9 cellular contexts compared by ENCODE assay signal in the genomic region with DNA sequence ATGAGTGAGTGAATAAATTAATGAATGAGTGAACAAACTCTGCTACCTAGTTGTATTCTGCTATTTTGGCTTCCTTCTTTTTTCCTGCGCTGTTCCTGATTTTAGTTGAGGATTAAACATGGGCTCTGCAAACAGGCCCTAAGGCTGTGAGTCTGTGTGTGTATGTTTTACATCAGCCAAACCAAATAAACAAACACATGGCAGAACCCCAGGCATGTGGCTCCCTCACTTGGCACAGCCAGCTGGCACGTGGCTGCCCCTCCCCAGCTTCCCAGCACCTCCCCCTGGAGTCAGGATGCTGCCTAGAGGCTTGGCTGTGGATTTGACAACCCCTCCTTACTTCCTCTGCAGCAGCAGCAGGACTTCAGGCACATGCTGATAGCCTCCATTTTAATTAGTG.
DNase-seq lines count a peak whose midpoint lies in the region; ATAC-seq, FAIRE-seq and TF ChIP-seq lines count a peak whose summit lies in the region.
"Had no signal": no experiment of that assay in that cellular context is flagged by ENCODE, and none has a peak within 500 bp of the region (broad histone marks: within the 10 kb centered on the region; RNA-seq: fewer than 3 reads in every experiment).

No MANE protein-coding gene starts in this region.

- CTCF ChIA-PET in Calu3 (lab: Charles Lee) = no interaction called here

- H3K27me3 Mint-ChIP-seq in Calu3 (ENCODE audit: unreplicated experiment) = no peaks in the 10 kb centered on the region
- H3K27me3 Mint-ChIP-seq in chondrocyte (ENCODE audit: low read depth) = no peaks in the 10 kb centered on the region

- FAIRE-seq in H54 (lab: Jason Lieb, UNC) = no peak
- FAIRE-seq: G401.6 had no signal

- TF ChIP-seq CTCF in Calu3 (IDR thresholded peaks at IDR 0.05; ENCODE audit: unreplicated experiment) = no peak
- peak; percentile 47 for TF ChIP-seq CTCF in chondrocyte (IDR thresholded peaks at IDR 0.05)

- H3K36me3 Mint-ChIP-seq in Calu3 (ENCODE audit: insufficient read depth, unreplicated experiment) (no peaks in the 10 kb centered on the region), chondrocyte (ENCODE audit: low read depth) (no peaks in the 10 kb centered on the region)

- H3K4me1 Mint-ChIP-seq in Calu3 (ENCODE audit: low read depth, unreplicated experiment) (peaks cover 9% of the 10 kb centered on the region), chondrocyte (ENCODE audit: low read depth) (peaks cover 12% of the 10 kb centered on the region)

- no TSS peak for BruUV-seq in Calu3 (replicated peaks; lab: Mats Ljungman, UMichigan)

- ATAC-seq in GM19351 (IDR thresholded peaks at IDR 0.05; ENCODE audit: unreplicated experiment) = no peak

- no peaks in the 10 kb centered on the region for H3K36me3 ChIP-seq in H7 (replicated peaks; ENCODE audit: control insufficient read depth, insufficient read depth, low read length)

- no peaks in the 10 kb centered on the region for H3K9me3 Mint-ChIP-seq in Calu3 (ENCODE audit: low read depth, unreplicated experiment)
- peaks cover 4% of the 10 kb centered on the region for H3K9me3 Mint-ChIP-seq in chondrocyte (ENCODE audit: low read depth)

- intact Hi-C loops in Calu3 (cut with micrococcal nuclease; ENCODE audit: unreplicated experiment) = no loop called here

- peaks cover 3% of the 10 kb centered on the region for H3K27me3 ChIP-seq in H7 (ENCODE audit: control insufficient read depth, insufficient read depth, low read length)

- H3K4me3 ChIP-seq in H7 (ENCODE audit: insufficient read depth, low read depth, low read length) = no peak overlapping the region

- H3K4me3 Mint-ChIP-seq in Calu3 (ENCODE audit: low read depth, unreplicated experiment) (no peak overlapping the region), chondrocyte (ENCODE audit: unreplicated experiment) (no peak overlapping the region)

- H3K27ac Mint-ChIP-seq in Calu3 (ENCODE audit: unreplicated experiment) (no peak overlapping the region), chondrocyte (ENCODE audit: unreplicated experiment) (no peak overlapping the region)

- no peak for TF ChIP-seq POLR2A in H54 (IDR thresholded peaks at IDR 0.05; ENCODE audit: low read depth, low read length)

- DNase-seq in Calu3 (peak; percentile 50), NCI-H2107 treated with DMSO at 0.1 percent for 48 hours (lab: John Stamatoyannopoulos, UW; ENCODE audit: unreplicated experiment) (peak; percentile 43), chondrocyte (ENCODE audit: low spot score) (no peak), lung microvascular endothelial cell (ENCODE audit: low read depth in 2 of 2) (peak; percentile 6 to 12), H7 (no peak), H54 (ENCODE audit: insufficient read length, low spot score) (no peak)
- no peak for DNase-seq in activated CD4-positive, alpha-beta T cell treated with anti-CD3 and anti-CD28 coated beads for 1 hour

Comparison
In these comparisons a context has a peak if more than half of its experiments do, and no peak if none do; other contexts are left out.
1. DNase-seq: peak in Calu3 (single experiment), NCI-H2107 treated with DMSO at 0.1 percent for 48 hours (single experiment) and lung microvascular endothelial cell (2 of 2); none in chondrocyte (single experiment), H7 (single experiment), H54 (single experiment) and activated CD4-positive, alpha-beta T cell treated with anti-CD3 and anti-CD28 coated beads for 1 hour (single experiment).